Comparison of ENCODE assay signal across 5 cellular contexts in the genomic region with DNA sequence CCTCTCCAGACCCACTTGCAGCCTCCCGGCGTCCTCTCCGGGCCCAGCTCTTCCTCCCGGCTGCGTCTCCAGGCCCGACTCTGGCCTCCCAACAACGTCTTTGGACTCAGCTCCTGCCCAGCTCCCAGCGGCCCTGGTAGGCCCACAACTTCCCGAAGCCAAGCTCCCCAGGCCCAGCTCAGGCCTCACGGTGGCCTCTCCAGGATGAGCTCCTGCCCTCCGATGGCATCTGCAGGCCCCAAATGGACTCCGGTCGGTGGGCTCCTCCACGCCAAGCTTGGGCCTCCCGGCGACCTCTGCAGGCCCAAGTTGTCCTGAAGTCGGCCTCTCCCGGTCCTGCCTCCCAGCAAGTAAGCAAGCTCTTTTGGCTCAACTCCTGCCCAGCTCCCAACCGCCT. TPM values are rescaled to one million over a fixed set of nuclear protein-coding genes. Genes with fewer than 3 reads are reported as not detected.
"Had no signal": no experiment of that assay in that cellular context is flagged by ENCODE, and none has a peak within 500 bp of the region (broad histone marks: within the 10 kb centered on the region; RNA-seq: fewer than 3 reads in every experiment).

No MANE protein-coding gene starts in this region.

RNA-seq across cellular contexts. Expression of a gene that starts 24.5 kb away (rescaled TPM):
- total RNA-seq: HT-29 had no signal
- polyA plus RNA-seq: HepG2, IgD-negative memory B cell had no signal

RNA-seq across cellular contexts. Expression of a gene that starts 34.5 kb away (rescaled TPM):
- total RNA-seq: HepG2, HT-29, HT1080, IMR-90 had no signal
- polyA plus RNA-seq: HepG2, IgD-negative memory B cell, IMR-90 had no signal
